14 cellular contexts compared by ENCODE assay signal in genomic region chr6:87922191-87922946, GRCh38.
DNase-seq lines count a peak whose midpoint lies in the region; ATAC-seq and TF ChIP-seq lines count a peak whose summit lies in the region.
"Had no signal": no experiment of that assay in that cellular context is flagged by ENCODE, and none has a peak within 500 bp of the region (broad histone marks: within the 10 kb centered on the region; RNA-seq: fewer than 3 reads in every experiment).

No MANE protein-coding gene starts in this region.

- H3K36me3 ChIP-seq in SU-DHL-6 (ENCODE audit: low read length): no peaks in the 10 kb centered on the region
- H3K36me3 ChIP-seq in left ventricle myocardium inferior: no peaks in the 10 kb centered on the region
- H3K36me3 ChIP-seq: colonic mucosa, SJSA1 had no signal

- H3K9me3 ChIP-seq in SU-DHL-6 (ENCODE audit: insufficient read depth, low read length) (no peaks in the 10 kb centered on the region), left ventricle myocardium inferior (replicated peaks) (no peaks in the 10 kb centered on the region)
- H3K9me3 ChIP-seq: colonic mucosa, SJSA1 had no signal

- ATAC-seq in GM18508 (IDR thresholded peaks at IDR 0.05; ENCODE audit: insufficient read depth, unreplicated experiment) (peak; percentile 1), GM21390 (IDR thresholded peaks at IDR 0.05; ENCODE audit: unreplicated experiment) (peak; percentile 27), HG03108 (IDR thresholded peaks at IDR 0.05; ENCODE audit: unreplicated experiment) (peak; percentile 1), GM18861 (IDR thresholded peaks at IDR 0.05; ENCODE audit: unreplicated experiment) (no peak)

- peak overlapping the region; percentile 96 for H3K4me2 ChIP-seq in SU-DHL-6 (ENCODE audit: low read depth, low read length, poor library complexity, severe bottlenecking)

- H3K4me1 ChIP-seq in left ventricle myocardium inferior: no peaks in the 10 kb centered on the region
- H3K4me1 ChIP-seq: colonic mucosa had no signal

- no peaks in the 10 kb centered on the region for H3K9me2 ChIP-seq in SU-DHL-6 (replicated peaks; ENCODE audit: insufficient read depth, low read length)

- DNase-seq in left ventricle myocardium inferior (no peak), NCI-H510A treated with DMSO at 0.1 percent for 48 hours (lab: John Stamatoyannopoulos, UW) (no peak), NCI-H1105 (lab: John Stamatoyannopoulos, UW) (no peak)
- DNase-seq: activated CD4-positive, alpha-beta T cell treated with anti-CD3 and anti-CD28 coated beads, Interleukin-2, amount 10 ng/mL, durations not matched to agents 7 days and 5 days; CD8-positive, alpha-beta T cell; colonic mucosa; foreskin fibroblast; occipital lobe had no signal

- H2AFZ ChIP-seq in SU-DHL-6 (ENCODE audit: low read depth, low read length, severe bottlenecking): no peak overlapping the region

- no peaks in the 10 kb centered on the region for H3K27me3 ChIP-seq in SU-DHL-6 (ENCODE audit: low read length)
- H3K27me3 ChIP-seq in left ventricle myocardium inferior (ENCODE audit: low read depth): peaks cover 17% of the 10 kb centered on the region
- H3K27me3 ChIP-seq: colonic mucosa, SJSA1 had no signal

- no peaks in the 10 kb centered on the region; the same call in 1 of the 2 replicates for H3K79me2 ChIP-seq in SU-DHL-6 (ENCODE audit: insufficient read depth, low read length)

- peak overlapping the region; percentile 99 for H3K27ac ChIP-seq in SU-DHL-6 (ENCODE audit: low read depth, low read length)
- no peak overlapping the region for H3K27ac ChIP-seq in left ventricle myocardium inferior (replicated peaks)
- H3K27ac ChIP-seq: colonic mucosa, SJSA1 had no signal

- H3F3A ChIP-seq in SU-DHL-6 (ENCODE audit: insufficient read depth): peaks cover 93% of the 10 kb centered on the region

- no peaks in the 10 kb centered on the region for H4K20me1 ChIP-seq in SU-DHL-6 (ENCODE audit: low read depth, low read length)

- H3K4me3 ChIP-seq in SU-DHL-6 (ENCODE audit: insufficient read depth, low read length, poor library complexity, severe bottlenecking) (no peak overlapping the region), left ventricle myocardium inferior (no peak overlapping the region)
- H3K4me3 ChIP-seq: colonic mucosa, SJSA1 had no signal

- intact Hi-C loops in left ventricle myocardium inferior (cut with micrococcal nuclease): no loop called here

- TF ChIP-seq CTCF in SU-DHL-6 (IDR thresholded peaks at IDR 0.05; ENCODE audit: insufficient read depth, low read length, poor library complexity, severe bottlenecking): no peak
- no peak for TF ChIP-seq CTCF in left ventricle myocardium inferior (IDR thresholded peaks at IDR 0.05; ENCODE audit: borderline replicate concordance)

- H3K9ac ChIP-seq in SU-DHL-6 (ENCODE audit: low read length): peak overlapping the region; percentile 88
